1 cellular context compared by ENCODE assay signal in the genomic region with DNA sequence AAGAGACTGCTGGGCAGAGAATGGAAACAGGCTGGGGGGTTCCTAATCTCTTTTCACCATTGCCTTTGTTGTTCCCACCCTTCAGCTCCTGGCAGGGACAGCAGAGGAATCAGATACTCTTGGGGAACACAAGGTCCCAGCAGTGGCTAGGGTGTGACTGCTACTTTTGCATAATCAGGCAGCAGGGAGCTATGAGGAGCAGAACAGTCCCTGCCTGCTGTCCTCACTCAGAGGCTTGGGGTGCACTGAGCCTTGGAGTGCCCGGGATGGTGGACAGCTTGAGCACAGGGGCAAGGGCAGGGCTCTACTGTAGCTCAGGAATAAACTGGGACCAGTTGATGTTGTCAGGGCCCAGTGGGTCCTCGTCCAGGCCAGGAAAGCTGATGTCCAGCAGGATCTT.
TF ChIP-seq lines count a peak whose summit lies in the region.

No MANE protein-coding gene starts in this region.

TF ChIP-seq in HepG2, 621 proteins besides CTCF, POLR2A, EP300 and RAD21:
- TF ChIP-seq REPIN1 (CRISPR knock-in tag; IDR thresholded peaks at IDR 0.05; ENCODE audit: borderline replicate concordance, low read depth) (no peak), POLR2AphosphoS5 (IDR thresholded peaks at IDR 0.05; ENCODE audit: low read depth, low read length) (0 out of 2 replicates have a peak, but pooled peaks have one; percentile 37)
